7 cellular contexts compared by ENCODE assay signal in genomic region chrX:31223817-31224216, GRCh38.
DNase-seq lines count a peak whose midpoint lies in the region; ATAC-seq and TF ChIP-seq lines count a peak whose summit lies in the region.

No MANE protein-coding gene starts in this region.

- peak overlapping the region; percentile 69 for H3K27ac Mint-ChIP-seq in activated B cell treated with CpG ODN at 0.5 μM for 24 hours
- H3K27ac Mint-ChIP-seq in stimulated activated naive B cell treated with anti-CD40 and anti-IgM and Interleukin-4, amounts not matched to agents 10 μg/mL and 1 μg/mL and 100 μg/mL, for 72 hours: peak overlapping the region; percentile 75

- peak; percentile 61 for ATAC-seq in GM19468 (IDR thresholded peaks at IDR 0.05; ENCODE audit: extremely low read depth, unreplicated experiment)
- peak; percentile 91 for ATAC-seq in HG03196 (IDR thresholded peaks at IDR 0.05; ENCODE audit: unreplicated experiment)
- ATAC-seq in activated B cell treated with CpG ODN at 0.5 μM for 24 hours (ENCODE audit: low read depth): peak; percentile 78
- ATAC-seq in stimulated activated naive B cell treated with anti-CD40 and anti-IgM and Interleukin-4, amounts not matched to agents 10 μg/mL and 1 μg/mL and 100 μg/mL, for 72 hours (replicated peaks): peak; percentile 86 to 88

- peaks cover 30% of the 10 kb centered on the region for H3K4me1 Mint-ChIP-seq in activated B cell treated with CpG ODN at 0.5 μM for 24 hours
- peaks cover 8 to 11% of the 10 kb centered on the region in 2 donors for H3K4me1 Mint-ChIP-seq in stimulated activated naive B cell treated with anti-CD40 and anti-IgM and Interleukin-4, amounts not matched to agents 10 μg/mL and 1 μg/mL and 100 μg/mL, for 72 hours

- no peaks in the 10 kb centered on the region for H3K36me3 Mint-ChIP-seq in activated B cell treated with CpG ODN at 0.5 μM for 24 hours (ENCODE audit: low read depth)
- H3K36me3 Mint-ChIP-seq in stimulated activated naive B cell treated with anti-CD40 and anti-IgM and Interleukin-4, amounts not matched to agents 10 μg/mL and 1 μg/mL and 100 μg/mL, for 72 hours: peaks cover 2 to 10% of the 10 kb centered on the region in 2 donors

- POLR2A ChIA-PET in activated B cell treated with CpG ODN at 0.5 μM for 24 hours (lab: Charles Lee): interaction anchor here (0.6 to 2.7 kb wide), 6 partner anchors 10 to 573 kb away, joined by 3 to 12 read pairs (median 6); no protein-coding TSS in a partner anchor

- H3K9me3 Mint-ChIP-seq in activated B cell treated with CpG ODN at 0.5 μM for 24 hours: no peaks in the 10 kb centered on the region
- peaks cover 0 to 1% of the 10 kb centered on the region in 2 donors for H3K9me3 Mint-ChIP-seq in stimulated activated naive B cell treated with anti-CD40 and anti-IgM and Interleukin-4, amounts not matched to agents 10 μg/mL and 1 μg/mL and 100 μg/mL, for 72 hours

- DNase-seq in activated B cell treated with CpG ODN at 0.5 μM for 24 hours: no peak
- no peak for DNase-seq in stimulated activated naive B cell treated with anti-CD40 and anti-IgM and Interleukin-4, amounts not matched to agents 10 μg/mL and 1 μg/mL and 100 μg/mL, for 72 hours
- DNase-seq in NCI-H187 (lab: John Stamatoyannopoulos, UW): no peak
- DNase-seq in NCI-H146 treated with DMSO at 0.1 percent for 48 hours (lab: John Stamatoyannopoulos, UW; ENCODE audit: unreplicated experiment): no peak
- no peak for DNase-seq in cerebellum (ENCODE audit: low spot score)

- intact Hi-C loops in activated B cell treated with CpG ODN at 0.5 μM for 24 hours (cut with micrococcal nuclease): no loop called here

- no peak for TF ChIP-seq CTCF in activated B cell treated with CpG ODN at 0.5 μM for 24 hours (IDR thresholded peaks at IDR 0.05)

- H3K27me3 Mint-ChIP-seq in activated B cell treated with CpG ODN at 0.5 μM for 24 hours: no peaks in the 10 kb centered on the region
- no peaks in the 10 kb centered on the region for H3K27me3 Mint-ChIP-seq in stimulated activated naive B cell treated with anti-CD40 and anti-IgM and Interleukin-4, amounts not matched to agents 10 μg/mL and 1 μg/mL and 100 μg/mL, for 72 hours

- CTCF ChIA-PET in activated B cell treated with CpG ODN at 0.5 μM for 24 hours (lab: Charles Lee): interaction anchor here (0.7 to 1.3 kb wide), 6 partner anchors 10 to 200 kb away, joined by 3 to 6 read pairs (median 3); no protein-coding TSS in a partner anchor

- H3K4me3 Mint-ChIP-seq in activated B cell treated with CpG ODN at 0.5 μM for 24 hours: peak overlapping the region; percentile 39
- H3K4me3 Mint-ChIP-seq in stimulated activated naive B cell treated with anti-CD40 and anti-IgM and Interleukin-4, amounts not matched to agents 10 μg/mL and 1 μg/mL and 100 μg/mL, for 72 hours: no peak overlapping the region
